23 cellular contexts compared by ENCODE assay signal in the genomic region with DNA sequence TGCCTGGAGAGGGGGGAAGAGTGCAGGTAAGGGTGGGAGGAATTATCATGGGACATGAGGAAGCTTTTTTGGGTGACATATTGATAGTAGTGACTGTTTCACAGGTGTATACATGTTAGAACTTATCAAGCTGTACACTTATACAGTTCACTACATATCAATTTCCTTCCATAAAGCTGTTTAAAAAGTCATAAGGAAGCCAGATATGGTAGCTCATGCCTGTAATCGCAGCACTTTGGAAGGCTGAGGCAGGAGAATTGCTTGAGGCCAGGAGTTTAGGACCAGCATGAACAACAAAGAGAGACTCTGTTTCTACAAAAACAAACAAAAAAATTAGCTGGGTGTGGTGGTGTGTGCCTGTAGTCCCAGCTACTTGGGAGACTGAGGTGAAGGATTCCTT.
"Had no signal": no experiment of that assay in that cellular context is flagged by ENCODE, and none has a peak within 500 bp of the region (broad histone marks: within the 10 kb centered on the region; RNA-seq: fewer than 3 reads in every experiment).

No MANE protein-coding gene starts in this region.

- H3K27ac Mint-ChIP-seq: naive thymus-derived CD8-positive, alpha-beta T cell; natural killer cell treated with Interleukin-12 subunit alpha and Interleukin-12 subunit beta and Interleukin-15 and Interleukin-18, amount 100 ng/mL, for 72 hours; nephron progenitor cell; stimulated activated effector memory CD8-positive, alpha-beta T cell treated with anti-CD3 and anti-CD28 coated beads, Interleukin-12 subunit alpha, Interleukin-12 subunit beta, amount 100 ng/mL, for 72 hours; stimulated activated naive B cell treated with anti-CD40 and anti-IgM and Interleukin-4, amounts not matched to agents 10 μg/mL and 1 μg/mL and 100 μg/mL, for 72 hours; stimulated activated naive CD8-positive, alpha-beta T cell treated with anti-CD3 and anti-CD28 coated beads, Interleukin-15, Interleukin-2, amounts not matched to agents 100 ng/mL and 50 ng/mL, for 24 hours; type B pancreatic cell had no signal

- H3K27me3 Mint-ChIP-seq: naive thymus-derived CD8-positive, alpha-beta T cell; natural killer cell treated with Interleukin-12 subunit alpha and Interleukin-12 subunit beta and Interleukin-15 and Interleukin-18, amount 100 ng/mL, for 72 hours; stimulated activated naive B cell treated with anti-CD40 and anti-IgM and Interleukin-4, amounts not matched to agents 10 μg/mL and 1 μg/mL and 100 μg/mL, for 72 hours; stimulated activated naive CD8-positive, alpha-beta T cell treated with anti-CD3 and anti-CD28 coated beads, Interleukin-15, Interleukin-2, amounts not matched to agents 100 ng/mL and 50 ng/mL, for 24 hours; type B pancreatic cell had no signal

- DNase-seq: naive thymus-derived CD8-positive, alpha-beta T cell; nephron progenitor cell; nucleus accumbens; pancreas; psoas muscle; right cardiac atrium; right lobe of liver; sigmoid colon; small intestine; stimulated activated CD4-positive, alpha-beta T cell treated with anti-CD3 and anti-CD28 coated beads, Interleukin-15, amount 100 ng/mL, for 24 hours; stimulated activated CD4-positive, alpha-beta T cell treated with anti-CD3 and anti-CD28 coated beads, Interleukin-2, amount 100 ng/mL, for 24 hours; stimulated activated CD4-positive, alpha-beta T cell treated with anti-CD3 and anti-CD28 coated beads, Interleukin-2, amount 100 ng/mL, for 48 hours; stimulated activated CD4-positive, alpha-beta T cell treated with anti-CD3 and anti-CD28 coated beads, Interleukin-4, amount 100 ng/mL, for 24 hours; stimulated activated naive B cell treated with anti-CD40 and anti-IgM and Interleukin-4, amounts not matched to agents 10 μg/mL and 1 μg/mL and 100 μg/mL, for 72 hours; stimulated activated naive CD4-positive, alpha-beta T cell treated with Interleukin-2 at 50 U/mL for 16 hours; stomach; thyroid gland; upper lobe of right lung had no signal

- ATAC-seq: naive thymus-derived CD8-positive, alpha-beta T cell; natural killer cell treated with Interleukin-12 subunit alpha and Interleukin-12 subunit beta and Interleukin-15 and Interleukin-18, amount 100 ng/mL, for 72 hours; pancreas; psoas muscle; right cardiac atrium; right lobe of liver; stimulated activated effector memory CD8-positive, alpha-beta T cell treated with anti-CD3 and anti-CD28 coated beads, Interleukin-12 subunit alpha, Interleukin-12 subunit beta, amount 100 ng/mL, for 72 hours; stimulated activated naive B cell treated with anti-CD40 and anti-IgM and Interleukin-4, amounts not matched to agents 10 μg/mL and 1 μg/mL and 100 μg/mL, for 72 hours; upper lobe of right lung had no signal

- H3K4me1 Mint-ChIP-seq: stimulated activated effector memory CD8-positive, alpha-beta T cell treated with anti-CD3 and anti-CD28 coated beads, Interleukin-12 subunit alpha, Interleukin-12 subunit beta, amount 100 ng/mL, for 72 hours had no signal

- H3K4me3 Mint-ChIP-seq: naive thymus-derived CD8-positive, alpha-beta T cell; natural killer cell treated with Interleukin-12 subunit alpha and Interleukin-12 subunit beta and Interleukin-15 and Interleukin-18, amount 100 ng/mL, for 72 hours; nephron progenitor cell; neural crest cell; stimulated activated effector memory CD8-positive, alpha-beta T cell treated with anti-CD3 and anti-CD28 coated beads, Interleukin-12 subunit alpha, Interleukin-12 subunit beta, amount 100 ng/mL, for 72 hours; stimulated activated naive B cell treated with anti-CD40 and anti-IgM and Interleukin-4, amounts not matched to agents 10 μg/mL and 1 μg/mL and 100 μg/mL, for 72 hours; stimulated activated naive CD8-positive, alpha-beta T cell treated with anti-CD3 and anti-CD28 coated beads, Interleukin-15, Interleukin-2, amounts not matched to agents 100 ng/mL and 50 ng/mL, for 24 hours; type B pancreatic cell had no signal

- FAIRE-seq: small intestine had no signal

- H3K9me3 Mint-ChIP-seq: natural killer cell treated with Interleukin-12 subunit alpha and Interleukin-12 subunit beta and Interleukin-15 and Interleukin-18, amount 100 ng/mL, for 72 hours; neural crest cell had no signal
